Comparison of ENCODE assay signal across 8 cellular contexts in the genomic region with DNA sequence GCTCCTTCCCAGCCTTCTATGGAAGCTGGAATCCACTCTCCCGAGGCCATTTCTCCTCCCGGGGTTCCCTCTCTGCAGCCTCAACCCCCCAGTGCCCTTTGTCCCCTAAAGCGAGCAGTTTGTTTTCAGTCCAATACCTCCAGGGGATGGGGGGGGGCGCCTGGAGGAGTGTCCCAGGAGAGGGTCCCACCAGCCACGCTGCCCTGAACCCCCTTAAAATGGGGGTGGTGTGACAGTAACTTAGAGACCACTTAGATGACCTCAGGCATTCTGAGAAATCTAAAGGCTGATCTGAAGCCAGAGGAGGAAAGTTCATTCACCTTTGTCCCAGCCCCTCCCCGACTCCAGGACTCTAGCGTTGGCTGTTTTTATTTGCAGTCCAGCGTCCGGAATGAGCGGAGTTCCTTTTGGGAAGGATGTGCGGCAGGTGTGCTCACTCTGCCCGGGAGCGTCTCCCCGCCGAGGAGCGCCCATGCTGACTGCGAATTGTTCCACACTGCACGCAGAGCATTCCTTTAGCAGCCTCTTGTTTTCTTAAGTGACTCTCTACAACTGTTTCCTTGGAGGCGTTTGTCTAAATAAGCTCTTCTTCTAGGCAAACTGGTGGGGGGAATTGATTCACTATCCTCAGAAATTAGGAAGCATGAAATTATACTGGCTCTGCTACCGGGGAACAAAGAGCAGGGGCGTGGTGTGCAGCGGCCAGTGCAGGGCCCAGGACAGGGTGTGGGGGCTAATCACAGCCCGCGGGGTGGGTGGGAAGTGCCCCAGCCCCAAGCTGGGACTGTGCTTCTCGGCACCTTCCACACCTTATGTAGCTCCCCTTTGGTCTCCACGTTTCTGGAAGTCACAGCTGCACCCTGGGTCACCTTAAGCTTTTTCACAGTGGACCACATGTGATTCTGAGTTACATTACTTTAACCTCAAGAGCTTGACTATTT. TPM values are rescaled to one million over a fixed set of nuclear protein-coding genes. Genes with fewer than 3 reads are reported as not detected.
DNase-seq lines count a peak whose midpoint lies in the region; ATAC-seq, FAIRE-seq and TF ChIP-seq lines count a peak whose summit lies in the region.

No MANE protein-coding gene starts in this region.

- H3K27me3 ChIP-seq in dorsolateral prefrontal cortex (no peaks in the 10 kb centered on the region), transverse colon (no peaks in the 10 kb centered on the region)

- in situ Hi-C loops in transverse colon (cut with MboI; ENCODE audit: low pct_ligation_motif_present in 1 of 4, low pct_unique_long_range_greater_than_20kb in 1 of 4, low sequenced_read_pairs in 3 of 4), result no loop called here

- no peak for TF ChIP-seq EP300 in transverse colon (IDR thresholded peaks at IDR 0.05; ENCODE audit: low read depth)

- no peak for FAIRE-seq in GM19239 (lab: Jason Lieb, UNC)

- peak overlapping the region in 54 of 59 donors; percentile 0 to 58 (median 38) for H3K4me3 ChIP-seq in dorsolateral prefrontal cortex
- no peak overlapping the region for H3K4me3 ChIP-seq in mucosa of descending colon
- H3K4me3 ChIP-seq in transverse colon, result peak overlapping the region in 3 of 4 donors; percentile 14 to 38 (median 14)

- H3K36me3 ChIP-seq in mucosa of descending colon (ENCODE audit: low read depth) (no peaks in the 10 kb centered on the region), transverse colon (no peaks in the 10 kb centered on the region)

- no peak for TF ChIP-seq POLR2A in transverse colon (IDR thresholded peaks at IDR 0.05)

- TF ChIP-seq CTCF in dorsolateral prefrontal cortex (IDR thresholded peaks at IDR 0.05 in 54 of 56, conservative IDR thresholded peaks at IDR 0.05 in 2 of 56; ENCODE audit: low read depth in 1 of 56, partially characterized antibody in 56 of 56), result no peak
- no peak for TF ChIP-seq CTCF in mucosa of descending colon (IDR thresholded peaks at IDR 0.05)
- no peak for TF ChIP-seq CTCF in transverse colon (IDR thresholded peaks at IDR 0.05)

- ATAC-seq in mucosa of descending colon (peak; percentile 68), HG03442 (IDR thresholded peaks at IDR 0.05; ENCODE audit: unreplicated experiment) (no peak)

- DNase-seq in NCI-H2227 treated with DMSO at 0.1 percent for 48 hours (lab: John Stamatoyannopoulos, UW), result peak; percentile 44
- DNase-seq in dorsolateral prefrontal cortex, result no peak
- peak; percentile 63 to 67 (median 66) for DNase-seq in mucosa of descending colon
- DNase-seq in transverse colon, result peak; percentile 61
- DNase-seq in AG08396 (ENCODE audit: low spot score), result no peak
- no peak for DNase-seq in GM19239 (ENCODE audit: insufficient read length, low spot score)
- DNase-seq in NCI-H2171 (lab: John Stamatoyannopoulos, UW), result no peak

- H3K4me1 ChIP-seq in mucosa of descending colon (ENCODE audit: low read depth), result peaks cover 23% of the 10 kb centered on the region
- peaks cover 35 to 67% (median 49%) of the 10 kb centered on the region in 4 donors for H3K4me1 ChIP-seq in transverse colon

- peak overlapping the region in 57 of 59 donors; percentile 2 to 86 (median 73) for H3K27ac ChIP-seq in dorsolateral prefrontal cortex
- H3K27ac ChIP-seq in transverse colon, result peak overlapping the region; percentile 82 to 93 (median 88)

- H3K9me3 ChIP-seq in mucosa of descending colon (no peaks in the 10 kb centered on the region), transverse colon (no peaks in the 10 kb centered on the region)

- intact Hi-C loops in dorsolateral prefrontal cortex (cut with DNase I) (loop anchor here in 1 of 2 donors (10.0 kb wide), 1 partner anchor 219 kb away; the partner anchor contains the start of gene NAMPT), mucosa of descending colon (cut with DNase I, micrococcal nuclease) (no loop called here), transverse colon (cut with DNase I; ENCODE audit: low total_unique reads) (loop anchor here (5.0 kb wide), 1 partner anchor 76 kb away; no protein-coding TSS in a partner anchor)

- 35 to 44% methylated on average over 12 to 26 of the region's 26 CpGs for WGBS in transverse colon (ENCODE audit: low coverage in 1 of 2), 2 donors

RNA-seq across cellular contexts. Expression of gene SYPL1, which starts 46.3 kb away (rescaled TPM):
- total RNA-seq in dorsolateral prefrontal cortex (10 to 100 TPM; 21.3 to 84.1 (median 36.2) TPM), mucosa of descending colon (100 to 1,000 TPM in 1 of 3 donors, 10 to 100 TPM in 2; 73.8 to 109 (median 80.8) TPM), transverse colon (10 to 100 TPM; 36.7 to 81.8 (median 59.5) TPM)

Comparison
In these comparisons a context has a peak if more than half of its experiments do, and no peak if none do; other contexts are left out.
1. DNase-seq: peak in NCI-H2227 treated with DMSO at 0.1 percent for 48 hours (single experiment), mucosa of descending colon (3 of 3) and transverse colon (single experiment); none in dorsolateral prefrontal cortex (0 of 10), AG08396 (single experiment), GM19239 (single experiment) and NCI-H2171 (single experiment).